28 cellular contexts compared by ENCODE assay signal in genomic region chr10:101507828-101508227, GRCh38.
"Had no signal": no experiment of that assay in that cellular context is flagged by ENCODE, and none has a peak within 500 bp of the region (broad histone marks: within the 10 kb centered on the region; RNA-seq: fewer than 3 reads in every experiment).

No MANE protein-coding gene starts in this region.

- H2AFZ ChIP-seq: hepatocyte had no signal

- H3K9me3 ChIP-seq: colonic mucosa, esophagus muscularis mucosa, esophagus squamous epithelium, gastrocnemius medialis, gastroesophageal sphincter, heart right ventricle had no signal

- H3K4me3 Mint-ChIP-seq: dendritic cell treated with granulocyte-macrophage colony-stimulating factor and Interleukin-4, amounts not matched to agents 40 ng/mL and 50 ng/mL, for 4 days; effector memory CD8-positive, alpha-beta T cell; endodermal cell had no signal

- H3K27me3 ChIP-seq: colonic mucosa, dorsolateral prefrontal cortex, esophagus muscularis mucosa, esophagus squamous epithelium, gastrocnemius medialis, gastroesophageal sphincter, heart left ventricle, heart right ventricle, hepatocyte had no signal

- H3K27ac ChIP-seq: colonic mucosa, coronary artery, dorsolateral prefrontal cortex, epithelial cell of prostate, esophagus muscularis mucosa, esophagus squamous epithelium, foreskin keratinocyte, gastrocnemius medialis, gastroesophageal sphincter, heart left ventricle, heart right ventricle, hepatocyte had no signal

- H3K36me3 ChIP-seq: colonic mucosa, esophagus muscularis mucosa, esophagus squamous epithelium, gastrocnemius medialis, gastroesophageal sphincter, heart left ventricle, heart right ventricle had no signal

- DNase-seq: colonic mucosa; dermis blood vessel endothelial cell; dorsolateral prefrontal cortex; effector CD4-positive, alpha-beta T cell; effector CD8-positive, alpha-beta T cell; effector memory CD4-positive, alpha-beta T cell; effector memory CD8-positive, alpha-beta T cell; endodermal cell; erythroblast; esophagus squamous epithelium; foreskin fibroblast; foreskin keratinocyte; foreskin melanocyte; gastrocnemius medialis; glutamatergic neuron; head of caudate nucleus; heart left ventricle; heart right ventricle had no signal

- H3K4me3 ChIP-seq: colonic mucosa, coronary artery, esophagus squamous epithelium, gastrocnemius medialis, gastroesophageal sphincter, heart left ventricle, heart right ventricle, hepatocyte had no signal

- H3K27me3 Mint-ChIP-seq: dendritic cell treated with granulocyte-macrophage colony-stimulating factor and Interleukin-4, amounts not matched to agents 40 ng/mL and 50 ng/mL, for 4 days; effector memory CD8-positive, alpha-beta T cell had no signal

- FAIRE-seq: colon, endometrium, frontal cortex had no signal

- H3K4me1 ChIP-seq: colonic mucosa, esophagus squamous epithelium, foreskin keratinocyte, gastrocnemius medialis had no signal

- H3K4me2 ChIP-seq: hepatocyte had no signal

- ATAC-seq: effector memory CD8-positive, alpha-beta T cell; esophagus mucosa; foreskin keratinocyte; gastrocnemius medialis; gastroesophageal sphincter; heart left ventricle; heart right ventricle had no signal

- H3K79me2 ChIP-seq: hepatocyte had no signal

- H3K27ac Mint-ChIP-seq: dendritic cell treated with granulocyte-macrophage colony-stimulating factor and Interleukin-4, amounts not matched to agents 40 ng/mL and 50 ng/mL, for 4 days; effector memory CD8-positive, alpha-beta T cell; endodermal cell had no signal

- H3K9me3 Mint-ChIP-seq: dendritic cell treated with granulocyte-macrophage colony-stimulating factor and Interleukin-4, amounts not matched to agents 40 ng/mL and 50 ng/mL, for 4 days; effector memory CD8-positive, alpha-beta T cell had no signal
